8 cellular contexts compared by ENCODE assay signal in genomic region chr4:138938371-138938699, GRCh38.
A peak's percentile ranks its signal among the peaks of the same experiment; 100 is the strongest.
DNase-seq lines count a peak whose midpoint lies in the region; ATAC-seq and TF ChIP-seq lines count a peak whose summit lies in the region.
"Had no signal": no experiment of that assay in that cellular context is flagged by ENCODE, and none has a peak within 500 bp of the region (broad histone marks: within the 10 kb centered on the region; RNA-seq: fewer than 3 reads in every experiment).

No MANE protein-coding gene starts in this region.

- H3K27me3 Mint-ChIP-seq in chondrocyte (ENCODE audit: low read depth), result no peaks in the 10 kb centered on the region
- peaks cover 12% of the 10 kb centered on the region for H3K27me3 Mint-ChIP-seq in activated T-helper 2 cell treated with anti-CD3 and anti-CD28 coated beads, Interferon-gamma antibody, Interleukin-2, Interleukin-4, amounts not matched to agents 10 μg/mL and 5 μg/mL and 100 μg/mL, durations not matched to agents 14 hours and 24 hours and 36 hours (ENCODE audit: low read depth)
- H3K27me3 Mint-ChIP-seq: activated naive CD4-positive, alpha-beta T cell treated with anti-CD3 and anti-CD28 coated beads, Interleukin-2, amount 50 U/mL, for 24 hours had no signal

- intact Hi-C loops in lower lobe of right lung (cut with DNase I), result no loop called here
- intact Hi-C loops in activated T-helper 2 cell treated with anti-CD3 and anti-CD28 coated beads, Interferon-gamma antibody, Interleukin-2, Interleukin-4, amounts not matched to agents 10 μg/mL and 5 μg/mL and 100 μg/mL, durations not matched to agents 14 hours and 24 hours and 36 hours (cut with micrococcal nuclease), result no loop called here

- peaks cover 22% of the 10 kb centered on the region for H3K4me1 Mint-ChIP-seq in chondrocyte (ENCODE audit: low read depth)
- no peaks in the 10 kb centered on the region for H3K4me1 Mint-ChIP-seq in activated T-helper 2 cell treated with anti-CD3 and anti-CD28 coated beads, Interferon-gamma antibody, Interleukin-2, Interleukin-4, amounts not matched to agents 10 μg/mL and 5 μg/mL and 100 μg/mL, durations not matched to agents 14 hours and 24 hours and 36 hours (ENCODE audit: low read depth)
- H3K4me1 Mint-ChIP-seq: activated naive CD4-positive, alpha-beta T cell treated with anti-CD3 and anti-CD28 coated beads, Interleukin-2, amount 50 U/mL, for 24 hours had no signal

- H3K36me3 ChIP-seq in lower lobe of right lung, result no peaks in the 10 kb centered on the region

- DNase-seq in NCI-H69 (lab: John Stamatoyannopoulos, UW) (peak; percentile 65), chondrocyte (ENCODE audit: low spot score) (no peak), lower lobe of right lung (no peak), germinal center (ENCODE audit: low spot score) (no peak)
- DNase-seq in activated T-helper 2 cell treated with anti-CD3 and anti-CD28 coated beads, Interferon-gamma antibody, Interleukin-2, Interleukin-4, amounts not matched to agents 10 μg/mL and 5 μg/mL and 100 μg/mL, durations not matched to agents 14 hours and 24 hours and 36 hours (ENCODE audit: low spot score), result no peak

- no peaks in the 10 kb centered on the region for H3K36me3 Mint-ChIP-seq in chondrocyte (ENCODE audit: low read depth)
- H3K36me3 Mint-ChIP-seq in activated T-helper 2 cell treated with anti-CD3 and anti-CD28 coated beads, Interferon-gamma antibody, Interleukin-2, Interleukin-4, amounts not matched to agents 10 μg/mL and 5 μg/mL and 100 μg/mL, durations not matched to agents 14 hours and 24 hours and 36 hours (ENCODE audit: low read depth), result no peaks in the 10 kb centered on the region
- H3K36me3 Mint-ChIP-seq: activated naive CD4-positive, alpha-beta T cell treated with anti-CD3 and anti-CD28 coated beads, Interleukin-2, amount 50 U/mL, for 24 hours had no signal

- H3K9me3 ChIP-seq in lower lobe of right lung, result no peaks in the 10 kb centered on the region

- H3K4me3 ChIP-seq in lower lobe of right lung, result no peak overlapping the region

- no peak overlapping the region for H3K27ac Mint-ChIP-seq in chondrocyte (ENCODE audit: unreplicated experiment)
- no peak overlapping the region for H3K27ac Mint-ChIP-seq in activated T-helper 2 cell treated with anti-CD3 and anti-CD28 coated beads, Interferon-gamma antibody, Interleukin-2, Interleukin-4, amounts not matched to agents 10 μg/mL and 5 μg/mL and 100 μg/mL, durations not matched to agents 14 hours and 24 hours and 36 hours
- H3K27ac Mint-ChIP-seq: activated naive CD4-positive, alpha-beta T cell treated with anti-CD3 and anti-CD28 coated beads, Interleukin-2, amount 50 U/mL, for 24 hours had no signal

- peak; percentile 82 for ATAC-seq in HG02759 (IDR thresholded peaks at IDR 0.05; ENCODE audit: unreplicated experiment)
- ATAC-seq in lower lobe of right lung, result peak; percentile 78 to 93

- no peaks in the 10 kb centered on the region for H3K9me3 Mint-ChIP-seq in chondrocyte (ENCODE audit: low read depth)
- H3K9me3 Mint-ChIP-seq in activated T-helper 2 cell treated with anti-CD3 and anti-CD28 coated beads, Interferon-gamma antibody, Interleukin-2, Interleukin-4, amounts not matched to agents 10 μg/mL and 5 μg/mL and 100 μg/mL, durations not matched to agents 14 hours and 24 hours and 36 hours, result no peaks in the 10 kb centered on the region
- H3K9me3 Mint-ChIP-seq: activated naive CD4-positive, alpha-beta T cell treated with anti-CD3 and anti-CD28 coated beads, Interleukin-2, amount 50 U/mL, for 24 hours had no signal

- no peak overlapping the region for H3K27ac ChIP-seq in lower lobe of right lung

- TF ChIP-seq CTCF in GM12872 (IDR thresholded peaks at IDR 0.05; ENCODE audit: insufficient read depth, low read depth, low read length) (peak; percentile 37; the same call in 2 of the 3 replicates), chondrocyte (IDR thresholded peaks at IDR 0.05) (peak; percentile 86), lower lobe of right lung (IDR thresholded peaks at IDR 0.05) (peak; percentile 49)

- H3K4me3 Mint-ChIP-seq in chondrocyte (ENCODE audit: unreplicated experiment), result no peak overlapping the region
- H3K4me3 Mint-ChIP-seq in activated T-helper 2 cell treated with anti-CD3 and anti-CD28 coated beads, Interferon-gamma antibody, Interleukin-2, Interleukin-4, amounts not matched to agents 10 μg/mL and 5 μg/mL and 100 μg/mL, durations not matched to agents 14 hours and 24 hours and 36 hours (ENCODE audit: low read depth), result no peak overlapping the region
- H3K4me3 Mint-ChIP-seq: activated naive CD4-positive, alpha-beta T cell treated with anti-CD3 and anti-CD28 coated beads, Interleukin-2, amount 50 U/mL, for 24 hours had no signal

- no peaks in the 10 kb centered on the region for H3K4me1 ChIP-seq in lower lobe of right lung

- H3K27me3 ChIP-seq in lower lobe of right lung (ENCODE audit: low read depth), result no peaks in the 10 kb centered on the region
